1 cellular context compared by ENCODE assay signal in genomic region chr17:27529230-27529796, GRCh38.
TF ChIP-seq lines count a peak whose summit lies in the region.

No MANE protein-coding gene starts in this region.

TF ChIP-seq in K562, 482 proteins besides CTCF, POLR2A, EP300 and RAD21 (continued from another document and continues in another):
- TF ChIP-seq, protein P1, sequence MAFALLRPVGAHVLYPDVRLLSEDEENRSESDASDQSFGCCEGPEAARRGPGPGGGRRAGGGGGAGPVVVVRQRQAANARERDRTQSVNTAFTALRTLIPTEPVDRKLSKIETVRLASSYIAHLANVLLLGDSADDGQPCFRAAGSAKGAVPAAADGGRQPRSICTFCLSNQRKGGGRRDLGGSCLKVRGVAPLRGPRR (CRISPR knock-in tag; IDR thresholded peaks at IDR 0.05) = peak; percentile 69; the same call in 1 of the 2 replicates
- TF ChIP-seq ZNF224 (CRISPR knock-in tag; IDR thresholded peaks at IDR 0.05) (no peak), U2AF2 (optimal IDR thresholded peaks at IDR 0.05; ENCODE audit: low read depth, low read length) (no peak), PML (IDR thresholded peaks at IDR 0.05; ENCODE audit: low read length) (peak; percentile 49; the same call in 1 of the 2 replicates), CCNT2 (IDR thresholded peaks at IDR 0.05; ENCODE audit: borderline replicate concordance, extremely low read depth, insufficient read length, low read depth, low read length) (peak; percentile 40), SMARCC2 (IDR thresholded peaks at IDR 0.05; ENCODE audit: low read depth) (peak; percentile 52; the same call in 1 of the 2 replicates), HDAC1 (IDR thresholded peaks at IDR 0.05) (peak in 1 of 2 experiments; percentile 62; a peak in 1 of 4 replicates), RNF2 (IDR thresholded peaks at IDR 0.05) (peak; percentile 78; the same call in 1 of the 2 replicates), NELFE (IDR thresholded peaks at IDR 0.05; ENCODE audit: insufficient read depth, insufficient read length) (no peak), ZSCAN32 (CRISPR knock-in tag; IDR thresholded peaks at IDR 0.05) (peak; percentile 95), PBX2 (CRISPR knock-in tag; IDR thresholded peaks at IDR 0.05; ENCODE audit: low read depth) (peak; percentile 77), PBX2 (tag; conservative IDR thresholded peaks at IDR 0.05; ENCODE audit: low read depth) (peak; percentile 95), POLR3G (IDR thresholded peaks at IDR 0.05; ENCODE audit: extremely low read depth, insufficient read length, insufficient replicate concordance) (no peak), ZEB2 (IDR thresholded peaks at IDR 0.05) (peak; percentile 69; the same call in 1 of the 2 replicates), CXXC5 (CRISPR knock-in tag; IDR thresholded peaks at IDR 0.05) (peak; percentile 96), MEF2A (IDR thresholded peaks at IDR 0.05; ENCODE audit: control insufficient read depth, low read depth, low read length) (peak; percentile 87; the same call in 1 of the 2 replicates), SIN3A (IDR thresholded peaks at IDR 0.05; ENCODE audit: borderline replicate concordance in 2 of 2, control insufficient read depth in 1 of 2, low read depth in 2 of 2, low read length in 2 of 2) (no peak), TCF3 (CRISPR knock-in tag; IDR thresholded peaks at IDR 0.05) (peak; percentile 70), KLF10 (CRISPR knock-in tag; IDR thresholded peaks at IDR 0.05) (no peak), ARID1B (IDR thresholded peaks at IDR 0.05) (peak; percentile 81), HNRNPH1 (optimal IDR thresholded peaks at IDR 0.05; ENCODE audit: low read depth, low read length) (no peak), TAF7 (tag; IDR thresholded peaks at IDR 0.05) (0 out of 2 replicates have a peak, but pooled peaks have one; percentile 11), ZNF41 (CRISPR knock-in tag; conservative IDR thresholded peaks at IDR 0.05) (0 out of 2 replicates have a peak, but pooled peaks have one; percentile 38), CEBPG (CRISPR knock-in tag; IDR thresholded peaks at IDR 0.05) (peak; percentile 96), CEBPG (tag; conservative IDR thresholded peaks at IDR 0.05 in 1 of 2, IDR thresholded peaks at IDR 0.05 in 1 of 2) (peak; percentile 99), ETS2 (tag; IDR thresholded peaks at IDR 0.05; ENCODE audit: borderline replicate concordance, poor library complexity, severe bottlenecking) (no peak), PRDM10 (IDR thresholded peaks at IDR 0.05; ENCODE audit: partially characterized antibody) (peak; percentile 11), KLF13 (tag; IDR thresholded peaks at IDR 0.05; ENCODE audit: borderline replicate concordance, low read depth) (0 out of 2 replicates have a peak, but pooled peaks have one; percentile 56), CBX3 (IDR thresholded peaks at IDR 0.05; ENCODE audit: borderline replicate concordance in 1 of 2, low read length in 2 of 2) (0 out of 3 replicates have a peak, but pooled peaks of 1 of the 2 experiments have one; percentile 24), TOE1 (IDR thresholded peaks at IDR 0.05; ENCODE audit: borderline replicate concordance) (0 out of 2 replicates have a peak, but pooled peaks have one; percentile 27), TOE1 (CRISPR knock-in tag; IDR thresholded peaks at IDR 0.05; ENCODE audit: borderline replicate concordance, low read depth) (no peak), ZNF3 (CRISPR knock-in tag; IDR thresholded peaks at IDR 0.05) (no peak), CHD1 (IDR thresholded peaks at IDR 0.05; ENCODE audit: low read length) (no peak)
- TF ChIP-seq, protein P2, sequence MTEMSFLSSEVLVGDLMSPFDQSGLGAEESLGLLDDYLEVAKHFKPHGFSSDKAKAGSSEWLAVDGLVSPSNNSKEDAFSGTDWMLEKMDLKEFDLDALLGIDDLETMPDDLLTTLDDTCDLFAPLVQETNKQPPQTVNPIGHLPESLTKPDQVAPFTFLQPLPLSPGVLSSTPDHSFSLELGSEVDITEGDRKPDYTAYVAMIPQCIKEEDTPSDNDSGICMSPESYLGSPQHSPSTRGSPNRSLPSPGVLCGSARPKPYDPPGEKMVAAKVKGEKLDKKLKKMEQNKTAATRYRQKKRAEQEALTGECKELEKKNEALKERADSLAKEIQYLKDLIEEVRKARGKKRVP (CRISPR knock-in tag; IDR thresholded peaks at IDR 0.05) = peak; percentile 98
- TF ChIP-seq, protein P3, sequence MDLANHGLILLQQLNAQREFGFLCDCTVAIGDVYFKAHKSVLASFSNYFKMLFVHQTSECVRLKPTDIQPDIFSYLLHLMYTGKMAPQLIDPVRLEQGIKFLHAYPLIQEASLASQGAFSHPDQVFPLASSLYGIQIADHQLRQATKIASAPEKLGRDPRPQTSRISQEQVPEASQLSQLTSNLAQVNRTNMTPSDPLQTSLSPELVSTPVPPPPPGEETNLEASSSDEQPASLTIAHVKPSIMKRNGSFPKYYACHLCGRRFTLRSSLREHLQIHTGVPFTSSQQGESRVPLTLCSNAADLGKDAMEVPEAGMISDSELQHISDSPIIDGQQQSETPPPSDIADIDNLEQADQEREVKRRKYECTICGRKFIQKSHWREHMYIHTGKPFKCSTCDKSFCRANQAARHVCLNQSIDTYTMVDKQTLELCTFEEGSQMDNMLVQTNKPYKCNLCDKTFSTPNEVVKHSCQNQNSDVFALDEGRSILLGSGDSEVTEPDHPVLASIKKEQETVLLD (IDR thresholded peaks at IDR 0.05) = peak; percentile 77; the same call in 1 of the 2 replicates
- TF ChIP-seq, protein P4, sequence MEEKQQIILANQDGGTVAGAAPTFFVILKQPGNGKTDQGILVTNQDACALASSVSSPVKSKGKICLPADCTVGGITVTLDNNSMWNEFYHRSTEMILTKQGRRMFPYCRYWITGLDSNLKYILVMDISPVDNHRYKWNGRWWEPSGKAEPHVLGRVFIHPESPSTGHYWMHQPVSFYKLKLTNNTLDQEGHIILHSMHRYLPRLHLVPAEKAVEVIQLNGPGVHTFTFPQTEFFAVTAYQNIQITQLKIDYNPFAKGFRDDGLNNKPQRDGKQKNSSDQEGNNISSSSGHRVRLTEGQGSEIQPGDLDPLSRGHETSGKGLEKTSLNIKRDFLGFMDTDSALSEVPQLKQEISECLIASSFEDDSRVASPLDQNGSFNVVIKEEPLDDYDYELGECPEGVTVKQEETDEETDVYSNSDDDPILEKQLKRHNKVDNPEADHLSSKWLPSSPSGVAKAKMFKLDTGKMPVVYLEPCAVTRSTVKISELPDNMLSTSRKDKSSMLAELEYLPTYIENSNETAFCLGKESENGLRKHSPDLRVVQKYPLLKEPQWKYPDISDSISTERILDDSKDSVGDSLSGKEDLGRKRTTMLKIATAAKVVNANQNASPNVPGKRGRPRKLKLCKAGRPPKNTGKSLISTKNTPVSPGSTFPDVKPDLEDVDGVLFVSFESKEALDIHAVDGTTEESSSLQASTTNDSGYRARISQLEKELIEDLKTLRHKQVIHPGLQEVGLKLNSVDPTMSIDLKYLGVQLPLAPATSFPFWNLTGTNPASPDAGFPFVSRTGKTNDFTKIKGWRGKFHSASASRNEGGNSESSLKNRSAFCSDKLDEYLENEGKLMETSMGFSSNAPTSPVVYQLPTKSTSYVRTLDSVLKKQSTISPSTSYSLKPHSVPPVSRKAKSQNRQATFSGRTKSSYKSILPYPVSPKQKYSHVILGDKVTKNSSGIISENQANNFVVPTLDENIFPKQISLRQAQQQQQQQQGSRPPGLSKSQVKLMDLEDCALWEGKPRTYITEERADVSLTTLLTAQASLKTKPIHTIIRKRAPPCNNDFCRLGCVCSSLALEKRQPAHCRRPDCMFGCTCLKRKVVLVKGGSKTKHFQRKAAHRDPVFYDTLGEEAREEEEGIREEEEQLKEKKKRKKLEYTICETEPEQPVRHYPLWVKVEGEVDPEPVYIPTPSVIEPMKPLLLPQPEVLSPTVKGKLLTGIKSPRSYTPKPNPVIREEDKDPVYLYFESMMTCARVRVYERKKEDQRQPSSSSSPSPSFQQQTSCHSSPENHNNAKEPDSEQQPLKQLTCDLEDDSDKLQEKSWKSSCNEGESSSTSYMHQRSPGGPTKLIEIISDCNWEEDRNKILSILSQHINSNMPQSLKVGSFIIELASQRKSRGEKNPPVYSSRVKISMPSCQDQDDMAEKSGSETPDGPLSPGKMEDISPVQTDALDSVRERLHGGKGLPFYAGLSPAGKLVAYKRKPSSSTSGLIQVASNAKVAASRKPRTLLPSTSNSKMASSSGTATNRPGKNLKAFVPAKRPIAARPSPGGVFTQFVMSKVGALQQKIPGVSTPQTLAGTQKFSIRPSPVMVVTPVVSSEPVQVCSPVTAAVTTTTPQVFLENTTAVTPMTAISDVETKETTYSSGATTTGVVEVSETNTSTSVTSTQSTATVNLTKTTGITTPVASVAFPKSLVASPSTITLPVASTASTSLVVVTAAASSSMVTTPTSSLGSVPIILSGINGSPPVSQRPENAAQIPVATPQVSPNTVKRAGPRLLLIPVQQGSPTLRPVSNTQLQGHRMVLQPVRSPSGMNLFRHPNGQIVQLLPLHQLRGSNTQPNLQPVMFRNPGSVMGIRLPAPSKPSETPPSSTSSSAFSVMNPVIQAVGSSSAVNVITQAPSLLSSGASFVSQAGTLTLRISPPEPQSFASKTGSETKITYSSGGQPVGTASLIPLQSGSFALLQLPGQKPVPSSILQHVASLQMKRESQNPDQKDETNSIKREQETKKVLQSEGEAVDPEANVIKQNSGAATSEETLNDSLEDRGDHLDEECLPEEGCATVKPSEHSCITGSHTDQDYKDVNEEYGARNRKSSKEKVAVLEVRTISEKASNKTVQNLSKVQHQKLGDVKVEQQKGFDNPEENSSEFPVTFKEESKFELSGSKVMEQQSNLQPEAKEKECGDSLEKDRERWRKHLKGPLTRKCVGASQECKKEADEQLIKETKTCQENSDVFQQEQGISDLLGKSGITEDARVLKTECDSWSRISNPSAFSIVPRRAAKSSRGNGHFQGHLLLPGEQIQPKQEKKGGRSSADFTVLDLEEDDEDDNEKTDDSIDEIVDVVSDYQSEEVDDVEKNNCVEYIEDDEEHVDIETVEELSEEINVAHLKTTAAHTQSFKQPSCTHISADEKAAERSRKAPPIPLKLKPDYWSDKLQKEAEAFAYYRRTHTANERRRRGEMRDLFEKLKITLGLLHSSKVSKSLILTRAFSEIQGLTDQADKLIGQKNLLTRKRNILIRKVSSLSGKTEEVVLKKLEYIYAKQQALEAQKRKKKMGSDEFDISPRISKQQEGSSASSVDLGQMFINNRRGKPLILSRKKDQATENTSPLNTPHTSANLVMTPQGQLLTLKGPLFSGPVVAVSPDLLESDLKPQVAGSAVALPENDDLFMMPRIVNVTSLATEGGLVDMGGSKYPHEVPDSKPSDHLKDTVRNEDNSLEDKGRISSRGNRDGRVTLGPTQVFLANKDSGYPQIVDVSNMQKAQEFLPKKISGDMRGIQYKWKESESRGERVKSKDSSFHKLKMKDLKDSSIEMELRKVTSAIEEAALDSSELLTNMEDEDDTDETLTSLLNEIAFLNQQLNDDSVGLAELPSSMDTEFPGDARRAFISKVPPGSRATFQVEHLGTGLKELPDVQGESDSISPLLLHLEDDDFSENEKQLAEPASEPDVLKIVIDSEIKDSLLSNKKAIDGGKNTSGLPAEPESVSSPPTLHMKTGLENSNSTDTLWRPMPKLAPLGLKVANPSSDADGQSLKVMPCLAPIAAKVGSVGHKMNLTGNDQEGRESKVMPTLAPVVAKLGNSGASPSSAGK (IDR thresholded peaks at IDR 0.05) = peak; percentile 47
- TF ChIP-seq, protein P5, sequence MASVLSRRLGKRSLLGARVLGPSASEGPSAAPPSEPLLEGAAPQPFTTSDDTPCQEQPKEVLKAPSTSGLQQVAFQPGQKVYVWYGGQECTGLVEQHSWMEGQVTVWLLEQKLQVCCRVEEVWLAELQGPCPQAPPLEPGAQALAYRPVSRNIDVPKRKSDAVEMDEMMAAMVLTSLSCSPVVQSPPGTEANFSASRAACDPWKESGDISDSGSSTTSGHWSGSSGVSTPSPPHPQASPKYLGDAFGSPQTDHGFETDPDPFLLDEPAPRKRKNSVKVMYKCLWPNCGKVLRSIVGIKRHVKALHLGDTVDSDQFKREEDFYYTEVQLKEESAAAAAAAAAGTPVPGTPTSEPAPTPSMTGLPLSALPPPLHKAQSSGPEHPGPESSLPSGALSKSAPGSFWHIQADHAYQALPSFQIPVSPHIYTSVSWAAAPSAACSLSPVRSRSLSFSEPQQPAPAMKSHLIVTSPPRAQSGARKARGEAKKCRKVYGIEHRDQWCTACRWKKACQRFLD (CRISPR knock-in tag; IDR thresholded peaks at IDR 0.05) = peak; percentile 75
